ENCODE assay signal across 1 cellular context in genomic region chr7:129772646-129773280, GRCh38.
TF ChIP-seq lines count a peak whose summit lies in the region.

No MANE protein-coding gene starts in this region.

TF ChIP-seq in SK-N-SH, 30 proteins besides CTCF, POLR2A, EP300 and RAD21 (continued from another document):
- TF ChIP-seq REST (IDR thresholded peaks at IDR 0.05; ENCODE audit: low read depth, low read length) = no peak
- no peak for TF ChIP-seq SMC3 (IDR thresholded peaks at IDR 0.05; ENCODE audit: low read depth, low read length)
- no peak for TF ChIP-seq MAX (IDR thresholded peaks at IDR 0.05; ENCODE audit: low read depth)
- no peak for TF ChIP-seq NRF1 (IDR thresholded peaks at IDR 0.05; ENCODE audit: low read depth, low read length)
- no peak for TF ChIP-seq FOXM1 (IDR thresholded peaks at IDR 0.05; ENCODE audit: low read depth)
- TF ChIP-seq RFX5 (IDR thresholded peaks at IDR 0.05; ENCODE audit: low read length) = no peak
- no peak for TF ChIP-seq ZBTB33 (IDR thresholded peaks at IDR 0.05; ENCODE audit: borderline replicate concordance, low read depth)
- TF ChIP-seq JUND (IDR thresholded peaks at IDR 0.05) = no peak
- TF ChIP-seq IRF3 (IDR thresholded peaks at IDR 0.05; ENCODE audit: low read depth, low read length) = no peak
- no peak for TF ChIP-seq NFIC (IDR thresholded peaks at IDR 0.05; ENCODE audit: borderline replicate concordance)
- TF ChIP-seq GATA2 (CRISPR knock-in tag; IDR thresholded peaks at IDR 0.05) = no peak
- TF ChIP-seq MXI1 (IDR thresholded peaks at IDR 0.05; ENCODE audit: low read depth, low read length) = no peak
- no peak for TF ChIP-seq YY1 (IDR thresholded peaks at IDR 0.05; ENCODE audit: low read depth)
- TF ChIP-seq FOXJ3 (CRISPR knock-in tag; IDR thresholded peaks at IDR 0.05) = no peak
- no peak for TF ChIP-seq TAF1 (IDR thresholded peaks at IDR 0.05; ENCODE audit: borderline replicate concordance, low read depth, low read length)
- no peak for TF ChIP-seq TCF12 (IDR thresholded peaks at IDR 0.05)
- no peak for TF ChIP-seq USF2 (IDR thresholded peaks at IDR 0.05; ENCODE audit: borderline replicate concordance, low read depth, low read length)
- no peak for TF ChIP-seq FOSL2 (IDR thresholded peaks at IDR 0.05; ENCODE audit: borderline replicate concordance, low read depth)
TF ChIP-seq in SK-N-SH: peak in this region for 0.
